Comparison of ENCODE assay signal across 21 cellular contexts in genomic region chr11:69599502-69599901, GRCh38. TPM values are rescaled to one million over a fixed set of nuclear protein-coding genes. Genes with fewer than 3 reads are reported as not detected.
A peak's percentile ranks its signal among the peaks of the same experiment; 100 is the strongest.
DNase-seq lines count a peak whose midpoint lies in the region; ATAC-seq and TF ChIP-seq lines count a peak whose summit lies in the region.
"Had no signal": no experiment of that assay in that cellular context is flagged by ENCODE, and none has a peak within 500 bp of the region (broad histone marks: within the 10 kb centered on the region; RNA-seq: fewer than 3 reads in every experiment).

No MANE protein-coding gene starts in this region.

- TF ChIP-seq CTCF in MCF 10A (IDR thresholded peaks at IDR 0.05; ENCODE audit: unreplicated experiment), result no peak
- TF ChIP-seq CTCF in breast epithelium (IDR thresholded peaks at IDR 0.05), result no peak
- no peak for TF ChIP-seq CTCF in smooth muscle cell (IDR thresholded peaks at IDR 0.05; ENCODE audit: borderline replicate concordance, insufficient read depth, poor library complexity, severe bottlenecking)

- no peaks in the 10 kb centered on the region for H3K4me1 Mint-ChIP-seq in MCF 10A (ENCODE audit: insufficient read depth, unreplicated experiment)
- no peaks in the 10 kb centered on the region for H3K4me1 Mint-ChIP-seq in CD4-positive, alpha-beta memory T cell
- H3K4me1 Mint-ChIP-seq: activated CD4-positive, alpha-beta T cell treated with anti-CD3 and anti-CD28 coated beads, Interleukin-2, amount 10 ng/mL, durations not matched to agents 24 days and 14 days; activated CD8-positive, alpha-beta memory T cell treated with anti-CD3 and anti-CD28 coated beads, Interleukin-2, amount 10 ng/mL, durations not matched to agents 7 days and 5 days; CD14-positive monocyte had no signal

- no peaks in the 10 kb centered on the region for H3K79me2 ChIP-seq in smooth muscle cell (ENCODE audit: low read depth)

- intact Hi-C loops in MCF 10A (cut with micrococcal nuclease) (no loop called here), breast epithelium (cut with DNase I; ENCODE audit: low total_unique reads) (no loop called here)
- intact Hi-C loops in CD4-positive, alpha-beta memory T cell (cut with micrococcal nuclease), result no loop called here

- H3K4me3 ChIP-seq in breast epithelium, result no peak overlapping the region
- no peak overlapping the region for H3K4me3 ChIP-seq in smooth muscle cell
- H3K4me3 ChIP-seq in CD4-positive, alpha-beta memory T cell (ENCODE audit: low read length in 2 of 2), result no peak overlapping the region
- H3K4me3 ChIP-seq: right atrium auricular region, suprapubic skin had no signal

- no peak for ATAC-seq in GM19035 (IDR thresholded peaks at IDR 0.05; ENCODE audit: unreplicated experiment)
- ATAC-seq: activated CD8-positive, alpha-beta memory T cell treated with anti-CD3 and anti-CD28 coated beads, Interleukin-2, amount 10 ng/mL, durations not matched to agents 7 days and 5 days; effector memory CD8-positive, alpha-beta T cell had no signal

- H4K20me1 ChIP-seq in smooth muscle cell (ENCODE audit: low read depth), result no peaks in the 10 kb centered on the region

- H2AFZ ChIP-seq in smooth muscle cell (ENCODE audit: low read depth), result no peak overlapping the region

- H3F3A ChIP-seq in smooth muscle cell (ENCODE audit: low read depth), result no peaks in the 10 kb centered on the region

- no peaks in the 10 kb centered on the region for H3K9me3 Mint-ChIP-seq in MCF 10A (ENCODE audit: unreplicated experiment)
- peaks cover 0 to 1% (median 0%) of the 10 kb centered on the region in 8 donors for H3K9me3 Mint-ChIP-seq in CD4-positive, alpha-beta memory T cell
- H3K9me3 Mint-ChIP-seq: activated CD4-positive, alpha-beta T cell treated with anti-CD3 and anti-CD28 coated beads, Interleukin-2, amount 10 ng/mL, durations not matched to agents 24 days and 14 days; effector memory CD8-positive, alpha-beta T cell had no signal

- no peaks in the 10 kb centered on the region for H3K4me1 ChIP-seq in breast epithelium
- H3K4me1 ChIP-seq in smooth muscle cell (ENCODE audit: low read depth), result peaks cover 8% of the 10 kb centered on the region
- H3K4me1 ChIP-seq in CD4-positive, alpha-beta memory T cell (ENCODE audit: insufficient read depth, low read length), result no peaks in the 10 kb centered on the region
- H3K4me1 ChIP-seq: right atrium auricular region, suprapubic skin had no signal

- no peak overlapping the region for H3K9ac ChIP-seq in smooth muscle cell (ENCODE audit: low read depth)

- no peak overlapping the region for H3K27ac Mint-ChIP-seq in MCF 10A (ENCODE audit: low read depth, unreplicated experiment)
- no peak overlapping the region for H3K27ac Mint-ChIP-seq in CD4-positive, alpha-beta memory T cell
- H3K27ac Mint-ChIP-seq: activated CD4-positive, alpha-beta T cell treated with anti-CD3 and anti-CD28 coated beads, Interleukin-2, amount 10 ng/mL, durations not matched to agents 24 days and 14 days; activated CD8-positive, alpha-beta memory T cell treated with anti-CD3 and anti-CD28 coated beads, Interleukin-2, amount 10 ng/mL, durations not matched to agents 7 days and 5 days; activated naive CD8-positive, alpha-beta T cell; CD14-positive monocyte; effector memory CD8-positive, alpha-beta T cell had no signal

- in situ Hi-C loops in KBM-7 (cut with MboI; ENCODE audit: low pct_unique_long_range_greater_than_20kb, low sequenced_read_pairs), result no loop called here

- no TSS peak for BruUV-seq in MCF 10A (replicated peaks; lab: Mats Ljungman, UMichigan)

- H3K36me3 ChIP-seq in breast epithelium, result no peaks in the 10 kb centered on the region
- H3K36me3 ChIP-seq in smooth muscle cell (ENCODE audit: low read depth), result no peaks in the 10 kb centered on the region
- no peaks in the 10 kb centered on the region for H3K36me3 ChIP-seq in CD4-positive, alpha-beta memory T cell (ENCODE audit: insufficient read depth, low read length)
- H3K36me3 ChIP-seq: right atrium auricular region, suprapubic skin had no signal

- CTCF ChIA-PET in MCF 10A (lab: Yijun Ruan, JAX), result interaction anchor here (1.0 kb wide), 1 partner anchor 152 kb away, joined by 3 read pairs; no protein-coding TSS in a partner anchor
- CTCF ChIA-PET in CD4-positive, alpha-beta memory T cell (lab: Charles Lee; ENCODE audit: partially characterized antibody), result no interaction called here

- WGBS in smooth muscle cell (ENCODE audit: low lambda C conversion rate), result 57% methylated on average over 11 of the region's 11 CpGs

- no peak overlapping the region for H3K4me3 Mint-ChIP-seq in MCF 10A (ENCODE audit: unreplicated experiment)
- H3K4me3 Mint-ChIP-seq in CD4-positive, alpha-beta memory T cell, result no peak overlapping the region
- H3K4me3 Mint-ChIP-seq: activated CD4-positive, alpha-beta T cell treated with anti-CD3 and anti-CD28 coated beads, Interleukin-2, amount 10 ng/mL, durations not matched to agents 24 days and 14 days; activated CD8-positive, alpha-beta memory T cell treated with anti-CD3 and anti-CD28 coated beads, Interleukin-2, amount 10 ng/mL, durations not matched to agents 7 days and 5 days; activated naive CD8-positive, alpha-beta T cell; CD14-positive monocyte; effector memory CD8-positive, alpha-beta T cell had no signal

- POLR2A ChIA-PET in MCF 10A (lab: Yijun Ruan, JAX), result interaction anchor here (0.7 kb wide), 1 partner anchor 9 kb away, joined by 5 read pairs; no protein-coding TSS in a partner anchor
- POLR2A ChIA-PET in CD4-positive, alpha-beta memory T cell (lab: Charles Lee; ENCODE audit: partially characterized antibody), result no interaction called here

- TF ChIP-seq POLR2A in breast epithelium (IDR thresholded peaks at IDR 0.05), result no peak

- peaks cover 6% of the 10 kb centered on the region for H3K36me3 Mint-ChIP-seq in MCF 10A (ENCODE audit: insufficient read depth, unreplicated experiment)
- no peaks in the 10 kb centered on the region for H3K36me3 Mint-ChIP-seq in CD4-positive, alpha-beta memory T cell
- H3K36me3 Mint-ChIP-seq: activated CD8-positive, alpha-beta memory T cell treated with anti-CD3 and anti-CD28 coated beads, Interleukin-2, amount 10 ng/mL, durations not matched to agents 7 days and 5 days; activated naive CD8-positive, alpha-beta T cell; CD14-positive monocyte had no signal

- no peaks in the 10 kb centered on the region for H3K27me3 ChIP-seq in breast epithelium
- H3K27me3 ChIP-seq in smooth muscle cell (ENCODE audit: low read depth), result no peaks in the 10 kb centered on the region
- H3K27me3 ChIP-seq in CD4-positive, alpha-beta memory T cell (ENCODE audit: insufficient read depth, low read length), result no peaks in the 10 kb centered on the region
- H3K27me3 ChIP-seq: right atrium auricular region had no signal

- DNase-seq in MCF 10A (ENCODE audit: unreplicated experiment) (peak; percentile 52), breast epithelium (ENCODE audit: low spot score in 2 of 2) (no peak), amniotic epithelial cell (ENCODE audit: low read depth) (peak; percentile 8), iris pigment epithelial cell (ENCODE audit: low read depth) (peak; percentile 79), smooth muscle cell (lab: John Stamatoyannopoulos, UW; ENCODE audit: unreplicated experiment) (no peak), KBM-7 (no peak)
- no peak for DNase-seq in CD4-positive, alpha-beta memory T cell
- DNase-seq: activated CD4-positive, alpha-beta T cell treated with anti-CD3 and anti-CD28 coated beads, Interleukin-2, amount 10 ng/mL, durations not matched to agents 24 days and 14 days; activated CD8-positive, alpha-beta memory T cell treated with anti-CD3 and anti-CD28 coated beads, Interleukin-2, amount 10 ng/mL, durations not matched to agents 7 days and 5 days; effector memory CD8-positive, alpha-beta T cell; head of caudate nucleus; KG1; MV-4-11; NCI-H187 treated with DMSO at 0.1 percent for 48 hours; NCI-H446 treated with DMSO at 0.1 percent for 48 hours; T-helper 1 cell had no signal

- peak overlapping the region; percentile 13 for H3K4me2 ChIP-seq in smooth muscle cell

- H3K9me3 ChIP-seq in breast epithelium, result no peaks in the 10 kb centered on the region
- H3K9me3 ChIP-seq in smooth muscle cell (replicated peaks; ENCODE audit: low read depth), result no peaks in the 10 kb centered on the region
- no peaks in the 10 kb centered on the region for H3K9me3 ChIP-seq in CD4-positive, alpha-beta memory T cell (ENCODE audit: control insufficient read depth in 1 of 2, low read length in 2 of 2)
- H3K9me3 ChIP-seq: right atrium auricular region, suprapubic skin had no signal

- H3K27me3 Mint-ChIP-seq in MCF 10A (ENCODE audit: insufficient read depth, unreplicated experiment), result no peaks in the 10 kb centered on the region
- H3K27me3 Mint-ChIP-seq in CD4-positive, alpha-beta memory T cell, result peaks cover 2 to 13% of the 10 kb centered on the region in 2 donors
- H3K27me3 Mint-ChIP-seq: activated naive CD8-positive, alpha-beta T cell had no signal

- H3K27ac ChIP-seq in breast epithelium (no peak overlapping the region), smooth muscle cell (ENCODE audit: low read depth) (no peak overlapping the region)
- H3K27ac ChIP-seq in CD4-positive, alpha-beta memory T cell (ENCODE audit: low read depth, low read length), result no peak overlapping the region
- H3K27ac ChIP-seq: right atrium auricular region, suprapubic skin had no signal

RNA-seq across cellular contexts. Expression of gene CCND1, which starts 41.5 kb away (rescaled TPM):
- 96.6 and 106 TPM in 2 replicates for total RNA-seq in MCF 10A (2022)
- 100 to 1,000 TPM in 1 of 3 donors, 10 to 100 TPM in 2; 42.3 to 199 (median 99.0) TPM for total RNA-seq in breast epithelium
- total RNA-seq in smooth muscle cell, result 281 and 307 TPM in 2 replicates
- polyA plus RNA-seq in smooth muscle cell, result 482 and 510 TPM in 2 replicates
- total RNA-seq in CD4-positive, alpha-beta memory T cell, result 1 to 10 TPM; 1.6 to 1.7 TPM
- polyA plus RNA-seq in CD4-positive, alpha-beta memory T cell, result 1 to 10 TPM in 1 of 2 donors, under 1 TPM in 1; 1.00 to 1.8 TPM
- polyA plus RNA-seq: CD14-positive monocyte had no signal

Comparison
In these comparisons a context has a peak if more than half of its experiments do, and no peak if none do; other contexts are left out.
1. DNase-seq: peak in MCF 10A (single experiment), amniotic epithelial cell (single experiment) and iris pigment epithelial cell (single experiment); none in breast epithelium (0 of 2), smooth muscle cell (single experiment), KBM-7 (single experiment) and CD4-positive, alpha-beta memory T cell (0 of 5).
2. RNA of gene CCND1, which starts 41.5 kb away (total RNA-seq): 281 to 307 TPM in smooth muscle cell, 96.6 to 106 TPM in MCF 10A and 42.3 to 199 TPM in breast epithelium; 1.6 to 1.7 TPM in CD4-positive, alpha-beta memory T cell; every median in the first group is over 10 times any median in the second.